18 cellular contexts compared by ENCODE assay signal in the genomic region with DNA sequence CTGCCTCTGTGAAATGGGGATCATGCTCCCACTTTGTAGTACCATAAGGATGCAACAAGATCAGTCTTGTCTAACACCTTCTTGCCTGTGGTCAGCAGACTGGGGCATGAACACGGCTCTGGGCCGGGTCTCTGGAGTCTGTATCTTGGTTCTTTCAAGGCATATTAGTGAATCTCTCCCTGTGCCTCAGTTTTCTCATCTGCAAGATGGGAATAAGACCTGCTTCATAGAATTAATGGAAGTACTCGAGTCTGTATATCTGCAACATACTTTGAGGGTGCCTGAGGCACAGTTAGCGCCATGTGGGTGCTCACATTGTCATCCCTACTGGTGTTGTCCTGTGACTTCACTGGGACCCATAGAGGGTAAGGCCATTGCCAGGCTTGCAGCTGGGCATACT.
"Had no signal": no experiment of that assay in that cellular context is flagged by ENCODE, and none has a peak within 500 bp of the region (broad histone marks: within the 10 kb centered on the region; RNA-seq: fewer than 3 reads in every experiment).

No MANE protein-coding gene starts in this region.

- H3K27me3 ChIP-seq: MG63 had no signal

- H3K36me3 ChIP-seq: MG63 had no signal

- DNase-seq: IMR-90; Karpas-422; KG1; MG63; NCI-H1092; NCI-H1105 treated with DMSO at 0.1 percent for 48 hours; NCI-H1417 treated with DMSO at 0.1 percent for 48 hours; NCI-H146; NCI-H1930; NCI-H2081 treated with DMSO at 0.1 percent for 48 hours; NCI-H226; NCI-H510A; NCI-H774; NK-92 treated with Interleukin-12 subunit alpha and Interleukin-12 subunit beta, amount 100 ng/mL, for 24 hours; PC-3; SHP77 had no signal

- ATAC-seq: Panc1, PC-3 had no signal

- H3K27ac ChIP-seq: RWPE1 had no signal

- H3K4me3 ChIP-seq: MG63 had no signal

- H3K9me3 ChIP-seq: MG63 had no signal
